In genomic region chr4:903066-904046, GRCh38 we compare ENCODE assay signal across 1 cellular context.
TF ChIP-seq lines count a peak whose summit lies in the region.

No MANE protein-coding gene starts in this region.

TF ChIP-seq in GM23338, 12 proteins besides CTCF, POLR2A, EP300 and RAD21 (continued from another document):
- TF ChIP-seq ETS1 (IDR thresholded peaks at IDR 0.05): no peak
- no peak for TF ChIP-seq EZH2 (IDR thresholded peaks at IDR 0.05; ENCODE audit: low read depth, unreplicated experiment)
- TF ChIP-seq CREB1 (CRISPR knock-in tag; IDR thresholded peaks at IDR 0.05; ENCODE audit: low read depth): no peak
- no peak for TF ChIP-seq ZNF331 (CRISPR knock-in tag; IDR thresholded peaks at IDR 0.05; ENCODE audit: low read depth)
TF ChIP-seq in GM23338: peak in this region for 0.
